ENCODE assay signal across 22 cellular contexts in genomic region chr7:127718325-127718724, GRCh38.
DNase-seq lines count a peak whose midpoint lies in the region; TF ChIP-seq lines count a peak whose summit lies in the region.
"Had no signal": no experiment of that assay in that cellular context is flagged by ENCODE, and none has a peak within 500 bp of the region (broad histone marks: within the 10 kb centered on the region; RNA-seq: fewer than 3 reads in every experiment).

No MANE protein-coding gene starts in this region.

- no peak overlapping the region for H3K4me3 ChIP-seq in mesenchymal stem cell (ENCODE audit: insufficient read depth in 1 of 2, low read depth in 1 of 2, low read length in 2 of 2)
- H3K4me3 ChIP-seq: BLaER1, Peyer's patch had no signal

- H3K14ac ChIP-seq in mesenchymal stem cell (ENCODE audit: low read length in 2 of 2): no peak overlapping the region

- peaks cover 39% of the 10 kb centered on the region for H3K79me1 ChIP-seq in mesenchymal stem cell (replicated peaks; ENCODE audit: low read length, poor library complexity, severe bottlenecking)

- peak overlapping the region; percentile 76 for H3K27ac ChIP-seq in VCaP
- no peak overlapping the region for H3K27ac ChIP-seq in mesenchymal stem cell (ENCODE audit: low read length, poor library complexity, severe bottlenecking)
- peak overlapping the region; percentile 12 for H3K27ac ChIP-seq in temporal lobe (ENCODE audit: low read depth, low read length)
- H3K27ac ChIP-seq: BLaER1, HL-60, Peyer's patch had no signal

- no peak overlapping the region for H2BK120ac ChIP-seq in mesenchymal stem cell (ENCODE audit: low read depth, low read length)

- H3K4me1 ChIP-seq in mesenchymal stem cell (ENCODE audit: control insufficient read depth, insufficient read depth, low read depth, low read length): peaks cover 2% of the 10 kb centered on the region
- H3K4me1 ChIP-seq: BLaER1, Peyer's patch had no signal

- H4K8ac ChIP-seq in mesenchymal stem cell (ENCODE audit: low read length): peak overlapping the region; percentile 41

- H2BK15ac ChIP-seq in mesenchymal stem cell (ENCODE audit: low read depth, poor library complexity, severe bottlenecking): no peak overlapping the region

- H3K9ac ChIP-seq in mesenchymal stem cell (ENCODE audit: low read length): no peak overlapping the region
- H3K9ac ChIP-seq: BLaER1 had no signal

- H3K36me3 ChIP-seq in mesenchymal stem cell (ENCODE audit: control insufficient read depth in 1 of 2, insufficient read depth in 2 of 2, low read depth in 1 of 2, low read length in 2 of 2): peaks cover 13 to 60% of the 10 kb centered on the region in 2 experiments

- no peak overlapping the region for H2BK5ac ChIP-seq in mesenchymal stem cell (ENCODE audit: low read depth, low read length, poor library complexity, severe bottlenecking)

- no peak overlapping the region for H2BK12ac ChIP-seq in mesenchymal stem cell (ENCODE audit: low read length in 2 of 2)

- H3K9me3 ChIP-seq in mesenchymal stem cell (ENCODE audit: control insufficient read depth, low read length): no peaks in the 10 kb centered on the region
- H3K9me3 ChIP-seq: BLaER1, Peyer's patch had no signal

- TF ChIP-seq CTCF in VCaP (conservative IDR thresholded peaks at IDR 0.05): no peak

- H3K4me2 ChIP-seq in mesenchymal stem cell (ENCODE audit: low read length, poor library complexity, severe bottlenecking): no peak overlapping the region
- H3K4me2 ChIP-seq: BLaER1 had no signal

- DNase-seq in cerebellum (ENCODE audit: low spot score) (peak; percentile 34), mesenchymal stem cell (no peak), DMS53 treated with DMSO at 0.1 percent for 48 hours (lab: John Stamatoyannopoulos, UW; ENCODE audit: unreplicated experiment) (no peak), DMS79 (lab: John Stamatoyannopoulos, UW) (no peak), D341Med (ENCODE audit: low spot score) (no peak)
- DNase-seq: CD4-positive, alpha-beta T cell; COR-L47; DMS 273 treated with DMSO at 0.1 percent for 48 hours; GOT3; KBM-7; MM.1S; NCI-H1092; NCI-H1436 treated with DMSO at 0.1 percent for 48 hours; NCI-H1930; NCI-H2171; NCI-H446; NCI-H526; Peyer's patch had no signal

- 99% methylated on average over 6 of the region's 7 CpGs for WGBS in mesenchymal stem cell

- H3K27me3 ChIP-seq in mesenchymal stem cell (ENCODE audit: control insufficient read depth in 1 of 2, insufficient read depth in 1 of 2, low read length in 2 of 2): no peaks in the 10 kb centered on the region
- H3K27me3 ChIP-seq: BLaER1, Peyer's patch had no signal

- H3K23ac ChIP-seq in mesenchymal stem cell (ENCODE audit: low read length in 2 of 2): no peak overlapping the region

- H2AFZ ChIP-seq in mesenchymal stem cell (ENCODE audit: low read depth, low read length): no peak overlapping the region

- no peak overlapping the region for H2AK5ac ChIP-seq in mesenchymal stem cell (ENCODE audit: low read length, severe bottlenecking)

- no peak overlapping the region for H3K4ac ChIP-seq in mesenchymal stem cell (ENCODE audit: low read depth in 1 of 2, low read length in 2 of 2)

- H4K91ac ChIP-seq in mesenchymal stem cell (ENCODE audit: low read length): no peak overlapping the region

- H3K18ac ChIP-seq in mesenchymal stem cell (ENCODE audit: low read depth in 1 of 2, low read length in 2 of 2): no peak overlapping the region
